Comparison of ENCODE assay signal across 21 cellular contexts in the genomic region with DNA sequence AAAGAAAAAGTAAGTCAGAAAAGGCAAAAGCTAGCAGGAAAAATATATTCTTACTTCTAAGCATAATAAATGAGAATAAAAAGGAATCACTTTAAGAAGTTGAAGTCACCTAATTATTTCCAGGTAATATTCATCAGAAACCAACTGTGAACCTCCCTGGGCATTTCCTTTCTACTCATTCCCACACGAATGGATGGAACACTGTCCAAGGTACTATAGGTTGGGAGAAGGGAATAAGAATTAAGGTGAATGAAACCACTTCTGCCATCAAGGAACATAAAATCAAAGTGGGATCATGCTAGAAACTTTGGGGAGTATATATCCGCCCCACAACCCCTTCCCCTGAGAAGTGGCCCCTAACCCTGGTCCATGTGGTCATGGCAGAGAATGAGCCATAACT. TPM values are rescaled to one million over a fixed set of nuclear protein-coding genes. Genes with fewer than 3 reads are reported as not detected.
A peak's percentile ranks its signal among the peaks of the same experiment; 100 is the strongest.
DNase-seq lines count a peak whose midpoint lies in the region; ATAC-seq, FAIRE-seq and TF ChIP-seq lines count a peak whose summit lies in the region.
"Had no signal": no experiment of that assay in that cellular context is flagged by ENCODE, and none has a peak within 500 bp of the region (broad histone marks: within the 10 kb centered on the region; RNA-seq: fewer than 3 reads in every experiment).

No MANE protein-coding gene starts in this region.

- ATAC-seq in HCT116 (no peak), HG03460 (IDR thresholded peaks at IDR 0.05; ENCODE audit: unreplicated experiment) (no peak)
- ATAC-seq: CD8-positive, alpha-beta T cell had no signal

- H4K20me1 ChIP-seq in HCT116 (ENCODE audit: insufficient read depth): 0 out of 2 replicates have a peak, but pooled peaks cover 5% of the 10 kb centered on the region
- H4K20me1 ChIP-seq: BLaER1 had no signal

- RAD21 ChIA-PET in HCT116 (lab: Charles Lee; ENCODE audit: low non-redundant PET in 1 of 2, low total read pairs in 2 of 2, uncharacterized antibody in 2 of 2, unreplicated experiment in 2 of 2): no interaction called here

- peaks cover 15% of the 10 kb centered on the region for H3K4me1 ChIP-seq in left ventricle myocardium inferior
- H3K4me1 ChIP-seq in HCT116 (ENCODE audit: control insufficient read depth in 1 of 2, insufficient read depth in 2 of 2, low read length in 2 of 2): no peaks in the 10 kb centered on the region
- H3K4me1 ChIP-seq: BLaER1, Caco-2, HAP-1 had no signal

- no peak for DNase-seq in left ventricle myocardium inferior
- DNase-seq in cardiac septum (ENCODE audit: low spot score): no peak
- DNase-seq in HCT116 (ENCODE audit: low read depth, low spot score): no peak
- DNase-seq in GF-D8 (lab: John Stamatoyannopoulos, UW): no peak
- DNase-seq in D721Med (ENCODE audit: insufficient read length, low spot score): no peak
- DNase-seq: Caco-2; CD4-positive, CD25-positive, alpha-beta regulatory T cell; CD8-positive, alpha-beta T cell; DMS 273 treated with DMSO at 0.1 percent for 48 hours; DMS79; EL; GDM1; GOT3 had no signal

- no peaks in the 10 kb centered on the region for H3K79me2 ChIP-seq in HCT116 (ENCODE audit: insufficient read depth, low read length)

- TF ChIP-seq POLR2A in HCT116 (IDR thresholded peaks at IDR 0.05; ENCODE audit: borderline replicate concordance, extremely low read depth, insufficient read depth, insufficient read length): no peak

- no peak for TF ChIP-seq CTCF in left ventricle myocardium inferior (IDR thresholded peaks at IDR 0.05; ENCODE audit: borderline replicate concordance)
- no peak for TF ChIP-seq CTCF in HCT116 (IDR thresholded peaks at IDR 0.05 in 2 of 3, conservative IDR thresholded peaks at IDR 0.05 in 1 of 3; ENCODE audit: borderline replicate concordance in 1 of 3, insufficient read depth in 1 of 3, low read depth in 2 of 3, low read length in 2 of 3)
- TF ChIP-seq CTCF in D721Med (IDR thresholded peaks at IDR 0.05; ENCODE audit: insufficient read depth, missing control alignments): no peak

- no peak for TF ChIP-seq RAD21 in HCT116 (IDR thresholded peaks at IDR 0.05; ENCODE audit: low read depth)

- H3K4me3 ChIP-seq in left ventricle myocardium inferior (no peak overlapping the region), HCT116 (replicated peaks in 1 of 2; ENCODE audit: low read depth in 1 of 2, low read length in 2 of 2) (no peak overlapping the region)
- H3K4me3 ChIP-seq: BLaER1, HAP-1 had no signal

- H3K27me3 ChIP-seq in left ventricle myocardium inferior (ENCODE audit: low read depth) (no peaks in the 10 kb centered on the region), HCT116 (ENCODE audit: insufficient read depth, low read length) (no peaks in the 10 kb centered on the region)
- H3K27me3 ChIP-seq: BLaER1 had no signal

- intact Hi-C loops in left ventricle myocardium inferior (cut with micrococcal nuclease): no loop called here
- intact Hi-C loops in cardiac septum (cut with DNase I): no loop called here
- intact Hi-C loops in HCT116 (cut with micrococcal nuclease): no loop called here

- H3K9me3 ChIP-seq in left ventricle myocardium inferior (replicated peaks) (no peaks in the 10 kb centered on the region), HCT116 (ENCODE audit: control insufficient read depth in 1 of 2, insufficient read depth in 1 of 2, low read depth in 1 of 2, low read length in 2 of 2) (no peaks in the 10 kb centered on the region)
- H3K9me3 ChIP-seq: BLaER1, Caco-2, HAP-1 had no signal

- no TSS peak for BruUV-seq in HCT116 (replicated peaks; lab: Mats Ljungman, UMichigan)

- CTCF ChIA-PET in HCT116 (lab: Charles Lee): no interaction called here

- H3K27ac ChIP-seq in left ventricle myocardium inferior (replicated peaks): peak overlapping the region; percentile 23
- no peak overlapping the region for H3K27ac ChIP-seq in HCT116 (ENCODE audit: low read depth, low read length)
- H3K27ac ChIP-seq: BLaER1, C4-2B had no signal

- no peak overlapping the region for H3K9ac ChIP-seq in HCT116 (ENCODE audit: low read length)
- H3K9ac ChIP-seq: BLaER1 had no signal

- POLR2A ChIA-PET in HCT116 (lab: Charles Lee): no interaction called here

- H3K4me2 ChIP-seq in HCT116 (ENCODE audit: low read length): no peak overlapping the region
- H3K4me2 ChIP-seq: BLaER1 had no signal

- no peak overlapping the region for H2AFZ ChIP-seq in HCT116 (ENCODE audit: low read depth, low read length, poor library complexity, severe bottlenecking)

- no peaks in the 10 kb centered on the region for H3K9me2 ChIP-seq in HCT116 (ENCODE audit: insufficient read depth)

- H3K36me3 ChIP-seq in left ventricle myocardium inferior (peaks cover 15% of the 10 kb centered on the region), HCT116 (ENCODE audit: control insufficient read depth in 1 of 2, insufficient read depth in 2 of 2, low read length in 2 of 2) (no peaks in the 10 kb centered on the region)
- H3K36me3 ChIP-seq: HAP-1 had no signal

- no peak for FAIRE-seq in D721Med (lab: Jason Lieb, UNC)
- FAIRE-seq: GM12891, GM18507, H54 had no signal

TF ChIP-seq in HCT116, 20 proteins besides CTCF, POLR2A, EP300 and RAD21:
- TF ChIP-seq CBX3 (IDR thresholded peaks at IDR 0.05; ENCODE audit: low read depth) (no peak), POLR2AphosphoS5 (IDR thresholded peaks at IDR 0.05; ENCODE audit: low read depth, low read length) (no peak), REST (IDR thresholded peaks at IDR 0.05; ENCODE audit: low read depth) (peak; percentile 26; the same call in 1 of the 2 replicates), EGR1 (IDR thresholded peaks at IDR 0.05; ENCODE audit: low read depth) (no peak)

TF ChIP-seq in PFSK-1, 5 proteins besides CTCF, POLR2A, EP300 and RAD21:
- TF ChIP-seq REST (IDR thresholded peaks at IDR 0.05; ENCODE audit: insufficient read depth in 1 of 2, low read depth in 2 of 2, low read length in 2 of 2) (peak; percentile 28 to 82; a peak in 3 of 4 replicates), SIN3A (IDR thresholded peaks at IDR 0.05; ENCODE audit: borderline replicate concordance, insufficient read depth, low read length) (no peak)

RNA-seq across cellular contexts. Expression of gene PRELID2, which starts 41.6 kb away (rescaled TPM):
- total RNA-seq in left ventricle myocardium inferior: 12.2 TPM
- total RNA-seq in cardiac septum: 10.5 TPM
- 20.1 TPM for total RNA-seq in HCT116 (2021; ENCODE audit: unreplicated experiment)
- 9.0 and 12.7 TPM in 2 replicates for polyA plus RNA-seq in HCT116 (2012)
- polyA plus RNA-seq in PFSK-1 (2012; ENCODE audit: insufficient read length, low read depth): 0.59 TPM
